13 cellular contexts compared by ENCODE assay signal in the genomic region with DNA sequence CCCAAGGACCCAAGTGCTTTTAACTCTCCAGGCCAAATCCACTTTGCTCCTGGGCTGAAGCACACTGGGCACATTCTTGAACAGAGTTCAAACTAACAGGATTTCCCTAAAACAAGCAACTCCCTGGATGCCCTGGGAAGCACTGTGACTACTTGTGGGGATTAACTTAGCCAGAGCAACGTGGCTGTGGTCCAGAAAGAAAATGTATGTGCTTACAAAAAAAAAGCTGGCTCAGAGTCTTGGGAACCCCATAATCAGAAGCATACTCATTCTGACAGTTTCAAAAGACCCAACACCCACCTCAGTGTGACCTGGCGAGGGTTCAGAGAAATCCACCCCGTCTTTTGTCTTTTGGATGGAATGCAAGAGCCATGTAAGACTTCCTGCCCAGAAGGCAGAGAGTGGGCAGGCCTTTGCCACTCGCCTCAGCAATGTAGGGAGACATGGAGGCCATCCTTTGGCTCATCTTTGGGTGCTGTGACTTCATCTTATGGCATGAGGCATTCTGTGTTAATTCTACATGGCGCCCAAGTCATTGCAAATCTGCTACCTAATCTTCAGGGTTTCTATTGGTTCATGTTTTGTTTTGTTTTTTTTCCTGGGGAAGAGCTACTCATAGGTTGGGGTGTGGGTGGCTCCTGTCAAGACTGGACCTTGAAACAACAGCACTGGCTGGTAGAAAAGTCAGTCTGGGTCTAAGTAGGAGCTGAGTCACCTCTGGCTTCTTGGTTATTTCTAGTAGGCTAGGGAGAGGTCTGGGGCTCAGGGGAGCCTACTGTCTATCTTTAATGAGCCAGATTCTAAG.
DNase-seq lines count a peak whose midpoint lies in the region; ATAC-seq and TF ChIP-seq lines count a peak whose summit lies in the region.
"Had no signal": no experiment of that assay in that cellular context is flagged by ENCODE, and none has a peak within 500 bp of the region (broad histone marks: within the 10 kb centered on the region; RNA-seq: fewer than 3 reads in every experiment).

No MANE protein-coding gene starts in this region.

- H3K27ac Mint-ChIP-seq in activated naive CD8-positive, alpha-beta T cell treated with anti-CD3 and anti-CD28 coated beads, Interleukin-2, amount 50 U/mL, for 24 hours = peak overlapping the region; percentile 83
- no peak overlapping the region for H3K27ac Mint-ChIP-seq in effector memory CD8-positive, alpha-beta T cell
- H3K27ac Mint-ChIP-seq: memory B cell had no signal

- no peaks in the 10 kb centered on the region for H3K27me3 Mint-ChIP-seq in activated naive CD8-positive, alpha-beta T cell treated with anti-CD3 and anti-CD28 coated beads, Interleukin-2, amount 50 U/mL, for 24 hours
- no peaks in the 10 kb centered on the region for H3K27me3 Mint-ChIP-seq in effector memory CD8-positive, alpha-beta T cell

- DNase-seq in Daoy (ENCODE audit: low read depth) = peak; percentile 92
- DNase-seq in HS-27A (ENCODE audit: low read depth) = peak; percentile 92
- DNase-seq in activated naive CD8-positive, alpha-beta T cell treated with anti-CD3 and anti-CD28 coated beads, Interleukin-2, amount 50 U/mL, for 24 hours = peak; percentile 31
- no peak for DNase-seq in lung (ENCODE audit: low spot score)
- DNase-seq in SW480 (ENCODE audit: low spot score) = no peak
- DNase-seq in effector CD8-positive, alpha-beta T cell (lab: John Stamatoyannopoulos, UW) = no peak
- no peak for DNase-seq in effector memory CD8-positive, alpha-beta T cell
- DNase-seq: amygdala, DND-41, NCI-H526 treated with DMSO at 0.1 percent for 48 hours had no signal

- peaks cover 56% of the 10 kb centered on the region for H3K4me1 Mint-ChIP-seq in activated naive CD8-positive, alpha-beta T cell treated with anti-CD3 and anti-CD28 coated beads, Interleukin-2, amount 50 U/mL, for 24 hours
- H3K4me1 Mint-ChIP-seq in effector memory CD8-positive, alpha-beta T cell (ENCODE audit: low read depth in 2 of 2) = peaks cover 0 to 7% of the 10 kb centered on the region in 2 donors
- H3K4me1 Mint-ChIP-seq: memory B cell had no signal

- peak overlapping the region; percentile 24 for H3K4me3 Mint-ChIP-seq in activated naive CD8-positive, alpha-beta T cell treated with anti-CD3 and anti-CD28 coated beads, Interleukin-2, amount 50 U/mL, for 24 hours
- H3K4me3 Mint-ChIP-seq in effector memory CD8-positive, alpha-beta T cell = no peak overlapping the region
- H3K4me3 Mint-ChIP-seq: memory B cell had no signal

- no peak for TF ChIP-seq CTCF in lung (IDR thresholded peaks at IDR 0.05; ENCODE audit: control extremely low read depth, extremely low read depth)

- ATAC-seq in activated naive CD8-positive, alpha-beta T cell treated with anti-CD3 and anti-CD28 coated beads, Interleukin-2, amount 50 U/mL, for 24 hours = peak; percentile 74
- ATAC-seq in lung (ENCODE audit: insufficient read depth, low FRiP score) = peak; percentile 41
- no peak for ATAC-seq in GM19455 (IDR thresholded peaks at IDR 0.05; ENCODE audit: unreplicated experiment)
- ATAC-seq in effector memory CD8-positive, alpha-beta T cell (replicated peaks) = no peak

- H3K27me3 ChIP-seq in lung (ENCODE audit: control insufficient read depth, insufficient read depth) = no peaks in the 10 kb centered on the region

- no peaks in the 10 kb centered on the region for H3K36me3 ChIP-seq in lung (ENCODE audit: control insufficient read depth in 2 of 2, insufficient read depth in 2 of 2, low read length in 2 of 2)

- H3K9me3 ChIP-seq in lung (ENCODE audit: control insufficient read depth in 2 of 2, insufficient read depth in 1 of 2, low read length in 1 of 2) = peaks cover 0 to 2% of the 10 kb centered on the region in 2 donors

- WGBS in lung, 2 donors = 58 to 71% methylated on average over 5 of the region's 5 CpGs

- H3K4me1 ChIP-seq in lung (ENCODE audit: control insufficient read depth in 2 of 2, insufficient read depth in 2 of 2, low read length in 2 of 2) = peaks cover 0 to 5% of the 10 kb centered on the region in 2 donors

- no peak overlapping the region for H3K27ac ChIP-seq in lung (ENCODE audit: low read depth in 1 of 2, low read length in 1 of 2)
- H3K27ac ChIP-seq: KMS-11 had no signal

- H3K9me3 Mint-ChIP-seq in activated naive CD8-positive, alpha-beta T cell treated with anti-CD3 and anti-CD28 coated beads, Interleukin-2, amount 50 U/mL, for 24 hours = peaks cover 6% of the 10 kb centered on the region
- no peaks in the 10 kb centered on the region for H3K9me3 Mint-ChIP-seq in effector memory CD8-positive, alpha-beta T cell
- H3K9me3 Mint-ChIP-seq: memory B cell had no signal

- peaks cover 2% of the 10 kb centered on the region for H3K36me3 Mint-ChIP-seq in activated naive CD8-positive, alpha-beta T cell treated with anti-CD3 and anti-CD28 coated beads, Interleukin-2, amount 50 U/mL, for 24 hours (ENCODE audit: low read depth)
- H3K36me3 Mint-ChIP-seq in effector memory CD8-positive, alpha-beta T cell (ENCODE audit: insufficient read depth) = no peaks in the 10 kb centered on the region
- H3K36me3 Mint-ChIP-seq: memory B cell had no signal

- H3K4me3 ChIP-seq in lung = no peak overlapping the region

Comparison
In these comparisons a context has a peak if more than half of its experiments do, and no peak if none do; other contexts are left out.
1. DNase-seq: peak in Daoy (single experiment), HS-27A (single experiment) and activated naive CD8-positive, alpha-beta T cell treated with anti-CD3 and anti-CD28 coated beads, Interleukin-2, amount 50 U/mL, for 24 hours (single experiment); none in lung (single experiment), SW480 (single experiment), effector CD8-positive, alpha-beta T cell (single experiment) and effector memory CD8-positive, alpha-beta T cell (0 of 3).
2. ATAC-seq: peak in activated naive CD8-positive, alpha-beta T cell treated with anti-CD3 and anti-CD28 coated beads, Interleukin-2, amount 50 U/mL, for 24 hours (single experiment) and lung (single experiment); none in GM19455 (single experiment) and effector memory CD8-positive, alpha-beta T cell (single experiment).